8 cellular contexts compared by ENCODE assay signal in genomic region chr16:30805056-30805369, GRCh38. TPM values are rescaled to one million over a fixed set of nuclear protein-coding genes. Genes with fewer than 3 reads are reported as not detected.
DNase-seq lines count a peak whose midpoint lies in the region; ATAC-seq and TF ChIP-seq lines count a peak whose summit lies in the region.

No MANE protein-coding gene starts in this region.

- 70 to 88% methylated on average over 4 to 8 of the region's 8 CpGs for WGBS in mesodermal cell (ENCODE audit: insufficient coverage in 2 of 2), 2 experiments

- no peaks in the 10 kb centered on the region for H3K36me3 Mint-ChIP-seq in central memory CD8-positive, alpha-beta T cell (ENCODE audit: insufficient read depth)

- no peak overlapping the region for H3K27ac Mint-ChIP-seq in central memory CD8-positive, alpha-beta T cell (ENCODE audit: low read depth)

- H3K4me1 ChIP-seq in mesodermal cell (ENCODE audit: control insufficient read depth, insufficient read depth, low read length, poor library complexity, severe bottlenecking) = peaks cover 5% of the 10 kb centered on the region
- peaks cover 19% of the 10 kb centered on the region for H3K4me1 ChIP-seq in vagina

- no peaks in the 10 kb centered on the region for H3K9me3 Mint-ChIP-seq in central memory CD8-positive, alpha-beta T cell

- no peaks in the 10 kb centered on the region for H3K9me3 ChIP-seq in mesodermal cell (ENCODE audit: control insufficient read depth, low read length)
- H3K9me3 ChIP-seq in vagina = no peaks in the 10 kb centered on the region

- TF ChIP-seq CTCF in vagina (IDR thresholded peaks at IDR 0.05) = no peak

- no peaks in the 10 kb centered on the region for H3K36me3 ChIP-seq in mesodermal cell (ENCODE audit: control insufficient read depth, insufficient read depth, low read length)
- H3K36me3 ChIP-seq in vagina = no peaks in the 10 kb centered on the region

- H3K27ac ChIP-seq in mesodermal cell (ENCODE audit: low read depth, low read length, severe bottlenecking) (peak overlapping the region; percentile 82), vagina (peak overlapping the region; percentile 85)

- no peak for ATAC-seq in central memory CD8-positive, alpha-beta T cell (replicated peaks; ENCODE audit: extremely low read depth, poor library complexity, severe bottlenecking)

- peaks cover 16% of the 10 kb centered on the region for H3K4me1 Mint-ChIP-seq in central memory CD8-positive, alpha-beta T cell

- TF ChIP-seq POLR2A in vagina (IDR thresholded peaks at IDR 0.05) = no peak

- peak overlapping the region; percentile 75 for H3K4me3 ChIP-seq in mesodermal cell (ENCODE audit: extremely low read depth, insufficient read depth, low read length, poor library complexity, severe bottlenecking)
- H3K4me3 ChIP-seq in vagina = peak overlapping the region; percentile 73 to 86

- intact Hi-C loops in vagina (cut with DNase I) = no loop called here

- H3K27me3 ChIP-seq in vagina = no peaks in the 10 kb centered on the region

- H3K4me3 Mint-ChIP-seq in central memory CD8-positive, alpha-beta T cell = peak overlapping the region; percentile 78

- DNase-seq in activated naive CD4-positive, alpha-beta T cell treated with Interleukin-2 at 50 U/mL for 16 hours = peak; percentile 9
- no peak for DNase-seq in activated naive CD4-positive, alpha-beta T cell (lab: John Stamatoyannopoulos, UW)
- no peak for DNase-seq in central memory CD8-positive, alpha-beta T cell (ENCODE audit: low spot score in 2 of 2)
- no peak for DNase-seq in vagina (ENCODE audit: extremely low spot score in 2 of 2)
- DNase-seq in stimulated activated naive CD4-positive, alpha-beta T cell treated with Interleukin-2 at 50 U/mL for 16 hours (lab: John Stamatoyannopoulos, UW) = no peak
- DNase-seq in LoVo (ENCODE audit: low spot score) = no peak
- no peak for DNase-seq in NK-92 (lab: John Stamatoyannopoulos, UW; ENCODE audit: unreplicated experiment)

- peaks cover 11% of the 10 kb centered on the region for H3K27me3 Mint-ChIP-seq in central memory CD8-positive, alpha-beta T cell

RNA-seq across cellular contexts. Expression of gene ZNF629, which starts 18.0 kb away (rescaled TPM):
- polyA plus RNA-seq in mesodermal cell (2013, experiment 1 of 2) = 19.6 TPM
- 18.7 TPM for polyA plus RNA-seq in mesodermal cell (2013, experiment 2 of 2)
- 11.3 TPM for total RNA-seq in vagina

RNA-seq across cellular contexts. Expression of gene RNF40, which starts 42.9 kb away (rescaled TPM):
- 77.9 TPM for polyA plus RNA-seq in mesodermal cell (2013, experiment 1 of 2)
- 66.5 TPM for polyA plus RNA-seq in mesodermal cell (2013, experiment 2 of 2)
- total RNA-seq in vagina = 60.9 TPM

RNA-seq across cellular contexts. Expression of gene CFAP119, which starts 43.2 kb away (rescaled TPM):
- 4.5 TPM for polyA plus RNA-seq in mesodermal cell (2013, experiment 1 of 2)
- 5.3 TPM for polyA plus RNA-seq in mesodermal cell (2013, experiment 2 of 2)
- total RNA-seq in vagina = 1.7 TPM

RNA-seq across cellular contexts. Expression of gene PHKG2, which starts 56.8 kb away (rescaled TPM):
- polyA plus RNA-seq in mesodermal cell (2013, experiment 1 of 2) = 32.7 TPM
- 27.0 TPM for polyA plus RNA-seq in mesodermal cell (2013, experiment 2 of 2)
- 32.9 TPM for total RNA-seq in vagina
